In genomic region chr7:54546081-54546985, GRCh38 we compare ENCODE assay signal across 7 cellular contexts. TPM values are rescaled to one million over a fixed set of nuclear protein-coding genes. Genes with fewer than 3 reads are reported as not detected.
DNase-seq lines count a peak whose midpoint lies in the region; ATAC-seq and TF ChIP-seq lines count a peak whose summit lies in the region.

No MANE protein-coding gene starts in this region.

- peaks cover 13% of the 10 kb centered on the region for H4K20me1 ChIP-seq in OCI-LY3 (ENCODE audit: insufficient read depth, low read length)

- H2AFZ ChIP-seq in OCI-LY3 (ENCODE audit: low read depth, low read length) = no peak overlapping the region

- H3K9me3 Mint-ChIP-seq in glutamatergic neuron (ENCODE audit: unreplicated experiment) = peaks cover 10% of the 10 kb centered on the region
- H3K9me3 Mint-ChIP-seq in activated naive CD4-positive, alpha-beta T cell treated with anti-CD3 and anti-CD28 coated beads for 36 hours = peaks cover 2% of the 10 kb centered on the region
- no peaks in the 10 kb centered on the region for H3K9me3 Mint-ChIP-seq in activated CD4-positive, alpha-beta memory T cell treated with anti-CD3 and anti-CD28 coated beads, Interleukin-2, amount 10 ng/mL, durations not matched to agents 7 days and 5 days

- peaks cover 52% of the 10 kb centered on the region for H3K79me2 ChIP-seq in OCI-LY3 (ENCODE audit: low read length)

- peak overlapping the region; percentile 99 for H3K9ac ChIP-seq in OCI-LY3 (ENCODE audit: low read length)

- peak overlapping the region; percentile 77 for H3K4me3 Mint-ChIP-seq in glutamatergic neuron (ENCODE audit: unreplicated experiment)
- H3K4me3 Mint-ChIP-seq in activated naive CD4-positive, alpha-beta T cell treated with anti-CD3 and anti-CD28 coated beads for 36 hours = no peak overlapping the region
- H3K4me3 Mint-ChIP-seq in activated CD4-positive, alpha-beta memory T cell treated with anti-CD3 and anti-CD28 coated beads, Interleukin-2, amount 10 ng/mL, durations not matched to agents 7 days and 5 days = no peak overlapping the region

- peak; percentile 23 for ATAC-seq in stimulated activated naive CD8-positive, alpha-beta T cell treated with anti-CD3 and anti-CD28 coated beads, Interleukin-15, Interleukin-2, amounts not matched to agents 100 U/mL and 50 U/mL, for 24 hours

- peak overlapping the region; percentile 97 for H3K4me3 ChIP-seq in OCI-LY3 (ENCODE audit: low read length)

- TF ChIP-seq CTCF in GM20000 (IDR thresholded peaks at IDR 0.05; ENCODE audit: extremely low read depth, missing control alignments) = no peak
- TF ChIP-seq CTCF in OCI-LY3 (IDR thresholded peaks at IDR 0.05; ENCODE audit: low read depth, low read length) = peak; percentile 50
- peak; percentile 21 for TF ChIP-seq CTCF in glutamatergic neuron (IDR thresholded peaks at IDR 0.05; ENCODE audit: partially characterized antibody, unreplicated experiment)

- peaks cover 10% of the 10 kb centered on the region for H3K4me1 Mint-ChIP-seq in glutamatergic neuron (ENCODE audit: low read depth, unreplicated experiment)
- H3K4me1 Mint-ChIP-seq in activated naive CD4-positive, alpha-beta T cell treated with anti-CD3 and anti-CD28 coated beads for 36 hours (ENCODE audit: low read depth) = peaks cover 3% of the 10 kb centered on the region
- H3K4me1 Mint-ChIP-seq in activated CD4-positive, alpha-beta memory T cell treated with anti-CD3 and anti-CD28 coated beads, Interleukin-2, amount 10 ng/mL, durations not matched to agents 7 days and 5 days = no peaks in the 10 kb centered on the region

- CTCF ChIA-PET in activated naive CD4-positive, alpha-beta T cell treated with anti-CD3 and anti-CD28 coated beads for 36 hours (lab: Charles Lee) = no interaction called here
- CTCF ChIA-PET in activated CD4-positive, alpha-beta memory T cell treated with anti-CD3 and anti-CD28 coated beads, Interleukin-2, amount 10 ng/mL, durations not matched to agents 7 days and 5 days (lab: Charles Lee) = no interaction called here

- POLR2A ChIA-PET in activated CD4-positive, alpha-beta memory T cell treated with anti-CD3 and anti-CD28 coated beads, Interleukin-2, amount 10 ng/mL, durations not matched to agents 7 days and 5 days (lab: Charles Lee) = no interaction called here

- H3K27me3 ChIP-seq in OCI-LY3 (ENCODE audit: low read depth, low read length) = no peaks in the 10 kb centered on the region

- H3K9me3 ChIP-seq in OCI-LY3 (ENCODE audit: insufficient read depth, low read length) = no peaks in the 10 kb centered on the region

- no peaks in the 10 kb centered on the region for H3K36me3 Mint-ChIP-seq in glutamatergic neuron (ENCODE audit: unreplicated experiment)
- peaks cover 7% of the 10 kb centered on the region for H3K36me3 Mint-ChIP-seq in activated naive CD4-positive, alpha-beta T cell treated with anti-CD3 and anti-CD28 coated beads for 36 hours (ENCODE audit: low read depth)
- H3K36me3 Mint-ChIP-seq in activated CD4-positive, alpha-beta memory T cell treated with anti-CD3 and anti-CD28 coated beads, Interleukin-2, amount 10 ng/mL, durations not matched to agents 7 days and 5 days (ENCODE audit: low read depth) = peaks cover 4% of the 10 kb centered on the region

- DNase-seq in GM20000 (ENCODE audit: low spot score) = peak; percentile 40
- peak; percentile 82 for DNase-seq in glutamatergic neuron
- no peak for DNase-seq in stimulated activated naive CD8-positive, alpha-beta T cell treated with anti-CD3 and anti-CD28 coated beads, Interleukin-15, Interleukin-2, amounts not matched to agents 100 U/mL and 50 U/mL, for 24 hours
- DNase-seq in NCI-H1048 (lab: John Stamatoyannopoulos, UW) = no peak
- no peak for DNase-seq in activated naive CD4-positive, alpha-beta T cell treated with anti-CD3 and anti-CD28 coated beads for 36 hours
- DNase-seq in activated CD4-positive, alpha-beta memory T cell treated with anti-CD3 and anti-CD28 coated beads, Interleukin-2, amount 10 ng/mL, durations not matched to agents 7 days and 5 days = no peak

- peaks cover 20% of the 10 kb centered on the region for H3K27me3 Mint-ChIP-seq in glutamatergic neuron (ENCODE audit: unreplicated experiment)
- peaks cover 33% of the 10 kb centered on the region for H3K27me3 Mint-ChIP-seq in activated naive CD4-positive, alpha-beta T cell treated with anti-CD3 and anti-CD28 coated beads for 36 hours (ENCODE audit: low read depth)
- peaks cover 28% of the 10 kb centered on the region for H3K27me3 Mint-ChIP-seq in activated CD4-positive, alpha-beta memory T cell treated with anti-CD3 and anti-CD28 coated beads, Interleukin-2, amount 10 ng/mL, durations not matched to agents 7 days and 5 days

- peaks cover 25% of the 10 kb centered on the region for H3K4me1 ChIP-seq in OCI-LY3 (ENCODE audit: low read length)

- H3K27ac Mint-ChIP-seq in glutamatergic neuron (ENCODE audit: unreplicated experiment) = peak overlapping the region; percentile 33
- H3K27ac Mint-ChIP-seq in activated naive CD4-positive, alpha-beta T cell treated with anti-CD3 and anti-CD28 coated beads for 36 hours = no peak overlapping the region
- H3K27ac Mint-ChIP-seq in activated CD4-positive, alpha-beta memory T cell treated with anti-CD3 and anti-CD28 coated beads, Interleukin-2, amount 10 ng/mL, durations not matched to agents 7 days and 5 days = no peak overlapping the region

- H3K4me2 ChIP-seq in OCI-LY3 (ENCODE audit: low read length) = peak overlapping the region; percentile 92

- intact Hi-C loops in activated naive CD4-positive, alpha-beta T cell treated with anti-CD3 and anti-CD28 coated beads for 36 hours (cut with micrococcal nuclease) = no loop called here

- peak overlapping the region; percentile 87 for H3K27ac ChIP-seq in OCI-LY3 (ENCODE audit: low read length)

- peaks cover 27% of the 10 kb centered on the region for H3K36me3 ChIP-seq in OCI-LY3 (replicated peaks; ENCODE audit: low read depth, low read length)

RNA-seq across cellular contexts. Expression of gene VSTM2A, which starts 4.2 kb away (rescaled TPM):
- total RNA-seq in glutamatergic neuron (ENCODE audit: unreplicated experiment) = 24.1 TPM
- total RNA-seq in activated naive CD4-positive, alpha-beta T cell treated with anti-CD3 and anti-CD28 coated beads for 36 hours = not detected
- not detected for total RNA-seq in activated CD4-positive, alpha-beta memory T cell treated with anti-CD3 and anti-CD28 coated beads, Interleukin-2, amount 10 ng/mL, durations not matched to agents 7 days and 5 days

Comparison
In these comparisons a context has a peak if more than half of its experiments do, and no peak if none do; other contexts are left out.
1. DNase-seq: peak in GM20000 (single experiment) and glutamatergic neuron (single experiment); none in stimulated activated naive CD8-positive, alpha-beta T cell treated with anti-CD3 and anti-CD28 coated beads, Interleukin-15, Interleukin-2, amounts not matched to agents 100 U/mL and 50 U/mL, for 24 hours (single experiment), NCI-H1048 (single experiment), activated naive CD4-positive, alpha-beta T cell treated with anti-CD3 and anti-CD28 coated beads for 36 hours (single experiment) and activated CD4-positive, alpha-beta memory T cell treated with anti-CD3 and anti-CD28 coated beads, Interleukin-2, amount 10 ng/mL, durations not matched to agents 7 days and 5 days (single experiment).
2. RNA of gene VSTM2A, which starts 4.2 kb away (total RNA-seq): 24.1 TPM in glutamatergic neuron (single experiment); not detected in activated naive CD4-positive, alpha-beta T cell treated with anti-CD3 and anti-CD28 coated beads for 36 hours and not detected in activated CD4-positive, alpha-beta memory T cell treated with anti-CD3 and anti-CD28 coated beads, Interleukin-2, amount 10 ng/mL, durations not matched to agents 7 days and 5 days; every median in the first group is over 10 times any median in the second.